Comparison of ENCODE assay signal across 10 cellular contexts in genomic region chr12:132771126-132771838, GRCh38. TPM values are rescaled to one million over a fixed set of nuclear protein-coding genes. Genes with fewer than 3 reads are reported as not detected.
A peak's percentile ranks its signal among the peaks of the same experiment; 100 is the strongest.
DNase-seq lines count a peak whose midpoint lies in the region; ATAC-seq, FAIRE-seq and TF ChIP-seq lines count a peak whose summit lies in the region.
"Had no signal": no experiment of that assay in that cellular context is flagged by ENCODE, and none has a peak within 500 bp of the region (broad histone marks: within the 10 kb centered on the region; RNA-seq: fewer than 3 reads in every experiment).

No MANE protein-coding gene starts in this region.

- FAIRE-seq in HepG2 (lab: Jason Lieb, UNC) (no peak), GM12878 (lab: Jason Lieb, UNC) (peak; percentile 65)

- CTCF ChIA-PET in HepG2 (lab: Yijun Ruan, JAX; ENCODE audit: low intra/inter-chr PET ratio, low total read pairs) (no interaction called here), GM12878 (lab: Yijun Ruan, JAX) (no interaction called here)

- H3K4me2 ChIP-seq in HepG2 (ENCODE audit: low read depth, low read length) = no peak overlapping the region
- H3K4me2 ChIP-seq in GM12878 (ENCODE audit: control insufficient read depth, insufficient read depth) = peak overlapping the region; percentile 94

- H4K20me1 ChIP-seq in HepG2 (ENCODE audit: insufficient read depth, low read length) (no peaks in the 10 kb centered on the region), GM12878 (ENCODE audit: control insufficient read depth, insufficient read depth) (no peaks in the 10 kb centered on the region)

- no peaks in the 10 kb centered on the region for H3K79me2 ChIP-seq in HepG2 (ENCODE audit: insufficient read depth, low read length)
- peaks cover 8% of the 10 kb centered on the region for H3K79me2 ChIP-seq in GM12878 (ENCODE audit: control insufficient read depth, insufficient read depth, low read length)

- WGBS in HepG2 (ENCODE audit: low lambda C conversion rate) = 98% methylated on average over 15 of the region's 15 CpGs
- 78% methylated on average over 9 of the region's 15 CpGs for WGBS in right lobe of liver (ENCODE audit: insufficient coverage, low coverage, low lambda C conversion rate, missing lambda C conversion rate)
- 36% methylated on average over 15 of the region's 15 CpGs for WGBS in GM12878 (ENCODE audit: insufficient coverage, insufficient replicate concordance, low lambda C conversion rate, missing lambda C conversion rate)
- 76 to 100% methylated on average over 1 to 15 of the region's 15 CpGs for WGBS in transverse colon (ENCODE audit: low coverage in 1 of 2), 2 donors

- TF ChIP-seq EP300 in HepG2 (IDR thresholded peaks at IDR 0.05; ENCODE audit: low read depth in 2 of 2, low read length in 2 of 2) (no peak), HepG2 (CRISPR knock-in tag; IDR thresholded peaks at IDR 0.05; ENCODE audit: borderline replicate concordance) (no peak), GM12878 (IDR thresholded peaks at IDR 0.05; ENCODE audit: borderline replicate concordance in 1 of 2, control insufficient read depth in 1 of 2, low read depth in 2 of 2, low read length in 2 of 2) (no peak), transverse colon (IDR thresholded peaks at IDR 0.05; ENCODE audit: low read depth) (no peak)

- H3K27me3 ChIP-seq in HepG2 (ENCODE audit: control insufficient read depth in 1 of 2, insufficient read depth in 2 of 2, low read length in 2 of 2) = no peaks in the 10 kb centered on the region
- no peaks in the 10 kb centered on the region for H3K27me3 ChIP-seq in right lobe of liver
- no peaks in the 10 kb centered on the region for H3K27me3 ChIP-seq in GM12878 (replicated peaks in 1 of 2; ENCODE audit: control insufficient read depth in 2 of 2, insufficient read depth in 2 of 2, low read length in 1 of 2)
- no peaks in the 10 kb centered on the region for H3K27me3 ChIP-seq in transverse colon

- H3K9me3 ChIP-seq in HepG2 (ENCODE audit: low read length) (no peaks in the 10 kb centered on the region), right lobe of liver (no peaks in the 10 kb centered on the region), GM12878 (replicated peaks; ENCODE audit: control insufficient read depth, insufficient read depth, low read length) (peaks cover 1% of the 10 kb centered on the region; the same call in 1 of the 3 replicates), transverse colon (no peaks in the 10 kb centered on the region)

- TF ChIP-seq CTCF in HepG2 (CRISPR knock-in tag; IDR thresholded peaks at IDR 0.05) (no peak), right lobe of liver (IDR thresholded peaks at IDR 0.05) (no peak), GM12878 (IDR thresholded peaks at IDR 0.05 in 2 of 3, conservative IDR thresholded peaks at IDR 0.05 in 1 of 3; ENCODE audit: control insufficient read depth in 2 of 3, extremely low read depth in 1 of 3, insufficient read depth in 1 of 3, low read depth in 3 of 3, low read length in 3 of 3) (no peak), transverse colon (IDR thresholded peaks at IDR 0.05) (no peak), omental fat pad (IDR thresholded peaks at IDR 0.05) (no peak)

- no peak overlapping the region for H3K9ac ChIP-seq in HepG2 (ENCODE audit: insufficient read depth, low read depth, low read length)
- peak overlapping the region; percentile 79 for H3K9ac ChIP-seq in GM12878 (ENCODE audit: control insufficient read depth, insufficient read depth, low read length)

- H3K36me3 ChIP-seq in HepG2 (replicated peaks in 1 of 2; ENCODE audit: control insufficient read depth in 1 of 2, insufficient read depth in 2 of 2, low read length in 2 of 2) (peaks cover 25 to 54% of the 10 kb centered on the region in 2 experiments; a peak in 4 of 5 replicates), right lobe of liver (peaks cover 0 to 51% (median 17%) of the 10 kb centered on the region in 4 donors), GM12878 (ENCODE audit: control insufficient read depth in 2 of 2, insufficient read depth in 2 of 2, low read length in 1 of 2) (peaks cover 12 to 14% of the 10 kb centered on the region in 2 experiments), transverse colon (peaks cover 2 to 36% (median 17%) of the 10 kb centered on the region in 4 donors)

- ATAC-seq in HepG2 = no peak
- ATAC-seq in right lobe of liver = no peak
- ATAC-seq in GM12878 = peak; percentile 56
- no peak for ATAC-seq in omental fat pad (ENCODE audit: low FRiP score)

- in situ Hi-C loops in HepG2 (cut with HindIII; ENCODE audit: extremely low pct_ligation_motif_present, low pct_unique_long_range_greater_than_20kb) = no loop called here
- in situ Hi-C loops in GM12878 (cut with MboI) = no loop called here
- in situ Hi-C loops in transverse colon (cut with MboI; ENCODE audit: low pct_ligation_motif_present in 1 of 4, low pct_unique_long_range_greater_than_20kb in 1 of 4, low sequenced_read_pairs in 3 of 4) = no loop called here

- DNase-seq in HepG2 (ENCODE audit: low spot score) = no peak
- no peak for DNase-seq in right lobe of liver
- peak; percentile 21 for DNase-seq in MV-4-11 (lab: John Stamatoyannopoulos, UW)
- no peak for DNase-seq in GM12878 (ENCODE audit: low read depth, low spot score)
- DNase-seq in transverse colon = peak; percentile 61
- DNase-seq in omental fat pad (ENCODE audit: low spot score) = no peak
- DNase-seq in H4 (ENCODE audit: low spot score) = no peak
- DNase-seq in NCI-H526 (lab: John Stamatoyannopoulos, UW) = no peak
- DNase-seq: hippocampal formation had no signal

- RAD21 ChIA-PET in GM12878 (lab: Charles Lee; ENCODE audit: unreplicated experiment) = interaction anchor here (1.0 to 1.6 kb wide), 2 partner anchors 11 to 58 kb away, joined by 3 to 5 read pairs; partner anchors contain the start of gene GOLGA3

- SMC1A ChIA-PET in GM12878 (lab: Charles Lee; ENCODE audit: uncharacterized antibody, unreplicated experiment) = interaction anchor here (1.1 to 1.3 kb wide), 2 partner anchors 9 to 10 kb away, joined by 3 to 5 read pairs; partner anchors contain the start of gene ANKLE2

- H3K4me1 ChIP-seq in HepG2 (ENCODE audit: insufficient read depth, low read length) = no peaks in the 10 kb centered on the region
- H3K4me1 ChIP-seq in right lobe of liver = peaks cover 0 to 6% (median 0%) of the 10 kb centered on the region in 4 donors
- peaks cover 55% of the 10 kb centered on the region for H3K4me1 ChIP-seq in GM12878 (ENCODE audit: control insufficient read depth, insufficient read depth, low read length)
- peaks cover 0 to 19% (median 8%) of the 10 kb centered on the region in 4 donors for H3K4me1 ChIP-seq in transverse colon

- H2AFZ ChIP-seq in HepG2 (ENCODE audit: low read length) (no peak overlapping the region), GM12878 (ENCODE audit: control insufficient read depth, low read depth, low read length) (peak overlapping the region; percentile 16; the same call in 1 of the 2 replicates)

- TF ChIP-seq RAD21 in HepG2 (CRISPR knock-in tag; IDR thresholded peaks at IDR 0.05) (no peak), GM12878 (IDR thresholded peaks at IDR 0.05; ENCODE audit: insufficient read depth, low read depth, low read length) (no peak)

- BruUV-seq in HepG2 (replicated peaks; lab: Mats Ljungman, UMichigan) (TSS peak; percentile 57), GM12878 (replicated peaks; lab: Mats Ljungman, UMichigan) (no TSS peak)

- TF ChIP-seq POLR2A in HepG2 (IDR thresholded peaks at IDR 0.05; ENCODE audit: insufficient read depth in 1 of 2, low read depth in 2 of 2, low read length in 2 of 2) = no peak
- no peak for TF ChIP-seq POLR2A in right lobe of liver (IDR thresholded peaks at IDR 0.05)
- peak; percentile 66; the same call in 1 of the 2 replicates for TF ChIP-seq POLR2A in GM12878 (IDR thresholded peaks at IDR 0.05; ENCODE audit: low read depth, low read length)
- TF ChIP-seq POLR2A in transverse colon (IDR thresholded peaks at IDR 0.05) = no peak

- no peak overlapping the region for H3K27ac ChIP-seq in HepG2 (ENCODE audit: extremely low read length, insufficient read depth, low read length)
- H3K27ac ChIP-seq in right lobe of liver = no peak overlapping the region
- peak overlapping the region; percentile 95 for H3K27ac ChIP-seq in GM12878 (ENCODE audit: control insufficient read depth, insufficient read depth)
- peak overlapping the region; percentile 37 to 74 (median 54) for H3K27ac ChIP-seq in transverse colon
- H3K27ac ChIP-seq: C4-2B had no signal

- POLR2A ChIA-PET in HepG2 (lab: Yijun Ruan, JAX) = no interaction called here
- POLR2A ChIA-PET in GM12878 (lab: Charles Lee) = no interaction called here

- no peak overlapping the region for H3K4me3 ChIP-seq in HepG2 (replicated peaks in 1 of 3; ENCODE audit: insufficient read depth in 1 of 3, low read depth in 2 of 3, low read length in 3 of 3)
- no peak overlapping the region for H3K4me3 ChIP-seq in right lobe of liver
- H3K4me3 ChIP-seq in GM12878 = peak overlapping the region; percentile 49; the same call in 1 of the 2 replicates
- no peak overlapping the region for H3K4me3 ChIP-seq in transverse colon

- intact Hi-C loops in HepG2 (cut with micrococcal nuclease; ENCODE audit: unreplicated experiment) = no loop called here
- intact Hi-C loops in right lobe of liver (cut with DNase I) = no loop called here
- intact Hi-C loops in GM12878 (cut with micrococcal nuclease; ENCODE audit: unreplicated experiment) = loop anchor here (2.0 kb wide), 1 partner anchor 50 kb away; no protein-coding TSS in a partner anchor
- intact Hi-C loops in transverse colon (cut with DNase I; ENCODE audit: low total_unique reads) = no loop called here

RNA-seq across cellular contexts. Expression of gene ANKLE2, which starts 9.7 kb away (rescaled TPM):
- total RNA-seq in HepG2 (2016; rRNA removed; fragmentation: Illumina TruSeq; extraction: Trizol) (16.2 and 35.3 TPM in 2 replicates), right lobe of liver (10 to 100 TPM; 13.9 to 25.1 (median 15.7) TPM), GM12878 (2014; rRNA removed) (53.6 and 57.3 TPM in 2 replicates), GM12878 (2014; rRNA removed; fragmentation: Illumina TruSeq; extraction: Trizol) (47.5 and 52.6 TPM in 2 replicates), GM12878 (2021) (63.5 and 65.9 TPM in 2 replicates), transverse colon (100 to 1,000 TPM in 2 of 4 donors, 10 to 100 TPM in 2; 46.0 to 146 (median 88.6) TPM), omental fat pad (100 to 1,000 TPM in 1 of 4 donors, 10 to 100 TPM in 3; 69.0 to 187 (median 76.7) TPM)
- 20.1 and 20.5 TPM in 2 replicates for total RNA-seq in HepG2 (2016; cell fraction: cytosol; rRNA removed; fragmentation: Illumina TruSeq; extraction: Trizol; ENCODE audit: low read depth)
- 14.0 and 36.7 TPM in 2 replicates for total RNA-seq in HepG2 (2016; cell fraction: insoluble cytoplasmic fraction; rRNA removed; fragmentation: Illumina TruSeq; extraction: Trizol)
- 16.8 and 21.8 TPM in 2 replicates for total RNA-seq in HepG2 (2016; cell fraction: membrane; rRNA removed; fragmentation: Illumina TruSeq; extraction: Trizol)
- total RNA-seq in HepG2 (2016; cell fraction: nucleus; rRNA removed; fragmentation: Illumina TruSeq; extraction: Trizol) = 62.3 and 64.4 TPM in 2 replicates
- polyA plus RNA-seq in HepG2 (2011; rRNA removed) (37.1 and 51.2 TPM in 2 replicates), GM12878 (2011; rRNA removed) (58.3 and 89.4 TPM in 2 replicates), GM12878 (2014; fragmentation: Illumina TruSeq; extraction: Trizol) (47.7 and 53.3 TPM in 2 replicates), GM12878 (2014; fragmentation: Nextera tagmentation; extraction: Ambion mirVana) (1 to 10 TPM; 4.3 to 6.7 TPM), GM12878 (2014; rRNA removed) (65.5 and 69.0 TPM in 2 replicates), GM12878 (2016; fragmentation: Nextera tagmentation; extraction: Ambion mirVana) (10 to 100 TPM; 28.2 to 41.7 TPM)
- polyA plus RNA-seq in HepG2 (2011; cell fraction: cytosol; rRNA removed) = 23.3 and 24.4 TPM in 2 replicates
- 163 and 166 TPM in 2 replicates for polyA plus RNA-seq in HepG2 (2011; cell fraction: nucleus; rRNA removed)
- 30.1 and 31.6 TPM in 2 replicates for polyA plus RNA-seq in HepG2 (2012)
- polyA plus RNA-seq in HepG2 (2016; cell fraction: cytosol; fragmentation: Illumina TruSeq; extraction: Trizol; ENCODE audit: low read depth) = 3.0 and 3.4 TPM in 2 replicates
- polyA plus RNA-seq in HepG2 (2016; cell fraction: insoluble cytoplasmic fraction; fragmentation: Illumina TruSeq; extraction: Trizol; ENCODE audit: low read depth) = 12.3 and 14.0 TPM in 2 replicates
- polyA plus RNA-seq in HepG2 (2016; cell fraction: membrane; fragmentation: Illumina TruSeq; extraction: Trizol; ENCODE audit: low read depth) = 7.1 and 7.4 TPM in 2 replicates
- 129 and 136 TPM in 2 replicates for polyA plus RNA-seq in HepG2 (2016; cell fraction: nucleus; fragmentation: Illumina TruSeq; extraction: Trizol; ENCODE audit: insufficient read depth, low read depth)
- polyA minus RNA-seq in HepG2 (2011; rRNA and poly(A)+ RNA removed; ENCODE audit: low replicate concordance) = 183 and 431 TPM in 2 replicates
- polyA minus RNA-seq in HepG2 (2011; cell fraction: cytosol; rRNA and poly(A)+ RNA removed) = 26.3 and 37.6 TPM in 2 replicates
- polyA minus RNA-seq in HepG2 (2011; cell fraction: nucleus; rRNA and poly(A)+ RNA removed) = 111 and 121 TPM in 2 replicates
- 213 and 227 TPM in 2 replicates for total RNA-seq in GM12878 (2013; cell fraction: nucleolus; rRNA removed)
- 31.3 TPM for polyA plus RNA-seq in GM12878 (2011; ENCODE audit: low read depth)
- polyA plus RNA-seq in GM12878 (2011; cell fraction: cytosol; rRNA removed) = 81.6 and 106 TPM in 2 replicates
- 296 and 304 TPM in 2 replicates for polyA plus RNA-seq in GM12878 (2011; cell fraction: nucleus; rRNA removed)
- 45.3 and 47.1 TPM in 2 replicates for polyA plus RNA-seq in GM12878 (2012)
- polyA minus RNA-seq in GM12878 (2011; rRNA and poly(A)+ RNA removed) = 158 and 234 TPM in 2 replicates
- polyA minus RNA-seq in GM12878 (2011; cell fraction: cytosol; rRNA and poly(A)+ RNA removed) = 35.5 and 49.6 TPM in 2 replicates
- 102 and 170 TPM in 2 replicates for polyA minus RNA-seq in GM12878 (2011; cell fraction: nucleus; rRNA and poly(A)+ RNA removed)
- total RNA-seq in H4 (2014; rRNA removed; shearing (Covaris generic)) = 21.9 and 26.8 TPM in 2 replicates

RNA-seq across cellular contexts. Expression of gene GOLGA3, which starts 57.4 kb away (rescaled TPM):
- total RNA-seq in HepG2 (2016; rRNA removed; fragmentation: Illumina TruSeq; extraction: Trizol) (36.0 and 43.0 TPM in 2 replicates), right lobe of liver (10 to 100 TPM; 15.7 to 37.5 (median 22.8) TPM), GM12878 (2014; rRNA removed) (30.5 and 33.2 TPM in 2 replicates), GM12878 (2014; rRNA removed; fragmentation: Illumina TruSeq; extraction: Trizol) (17.4 and 18.6 TPM in 2 replicates), GM12878 (2021) (36.3 and 42.7 TPM in 2 replicates), transverse colon (100 to 1,000 TPM in 2 of 4 donors, 10 to 100 TPM in 2; 90.9 to 113 (median 99.9) TPM), omental fat pad (100 to 1,000 TPM in 1 of 4 donors, 10 to 100 TPM in 3; 55.0 to 136 (median 72.5) TPM)
- 15.6 and 17.8 TPM in 2 replicates for total RNA-seq in HepG2 (2016; cell fraction: cytosol; rRNA removed; fragmentation: Illumina TruSeq; extraction: Trizol; ENCODE audit: low read depth)
- 31.7 and 41.8 TPM in 2 replicates for total RNA-seq in HepG2 (2016; cell fraction: insoluble cytoplasmic fraction; rRNA removed; fragmentation: Illumina TruSeq; extraction: Trizol)
- 26.6 and 27.1 TPM in 2 replicates for total RNA-seq in HepG2 (2016; cell fraction: membrane; rRNA removed; fragmentation: Illumina TruSeq; extraction: Trizol)
- total RNA-seq in HepG2 (2016; cell fraction: nucleus; rRNA removed; fragmentation: Illumina TruSeq; extraction: Trizol) = 40.4 and 48.3 TPM in 2 replicates
- polyA plus RNA-seq in HepG2 (2011; rRNA removed) (22.0 and 22.7 TPM in 2 replicates), GM12878 (2011; rRNA removed) (5.7 and 9.7 TPM in 2 replicates), GM12878 (2014; fragmentation: Illumina TruSeq; extraction: Trizol) (4.6 and 8.3 TPM in 2 replicates), GM12878 (2014; fragmentation: Nextera tagmentation; extraction: Ambion mirVana) (1 to 10 TPM; 2.0 to 3.7 TPM), GM12878 (2014; rRNA removed) (16.0 and 21.5 TPM in 2 replicates), GM12878 (2016; fragmentation: Nextera tagmentation; extraction: Ambion mirVana) (10 to 100 TPM; 14.4 to 16.8 TPM)
- 17.7 and 27.7 TPM in 2 replicates for polyA plus RNA-seq in HepG2 (2011; cell fraction: cytosol; rRNA removed)
- 63.9 and 77.3 TPM in 2 replicates for polyA plus RNA-seq in HepG2 (2011; cell fraction: nucleus; rRNA removed)
- polyA plus RNA-seq in HepG2 (2012) = 10.9 and 13.5 TPM in 2 replicates
- polyA plus RNA-seq in HepG2 (2016; cell fraction: cytosol; fragmentation: Illumina TruSeq; extraction: Trizol; ENCODE audit: low read depth) = 9.3 and 9.4 TPM in 2 replicates
- 14.3 and 16.9 TPM in 2 replicates for polyA plus RNA-seq in HepG2 (2016; cell fraction: insoluble cytoplasmic fraction; fragmentation: Illumina TruSeq; extraction: Trizol; ENCODE audit: low read depth)
- polyA plus RNA-seq in HepG2 (2016; cell fraction: membrane; fragmentation: Illumina TruSeq; extraction: Trizol; ENCODE audit: low read depth) = 9.7 and 12.3 TPM in 2 replicates
- polyA plus RNA-seq in HepG2 (2016; cell fraction: nucleus; fragmentation: Illumina TruSeq; extraction: Trizol; ENCODE audit: insufficient read depth, low read depth) = 48.3 and 55.7 TPM in 2 replicates
- polyA minus RNA-seq in HepG2 (2011; rRNA and poly(A)+ RNA removed; ENCODE audit: low replicate concordance) = 38.7 and 87.6 TPM in 2 replicates
- 27.6 and 33.4 TPM in 2 replicates for polyA minus RNA-seq in HepG2 (2011; cell fraction: cytosol; rRNA and poly(A)+ RNA removed)
- polyA minus RNA-seq in HepG2 (2011; cell fraction: nucleus; rRNA and poly(A)+ RNA removed) = 40.3 and 67.0 TPM in 2 replicates
- total RNA-seq in GM12878 (2013; cell fraction: nucleolus; rRNA removed) = 90.2 and 116 TPM in 2 replicates
- 8.9 TPM for polyA plus RNA-seq in GM12878 (2011; ENCODE audit: low read depth)
- polyA plus RNA-seq in GM12878 (2011; cell fraction: cytosol; rRNA removed) = 13.4 and 15.2 TPM in 2 replicates
- 19.3 and 29.6 TPM in 2 replicates for polyA plus RNA-seq in GM12878 (2011; cell fraction: nucleus; rRNA removed)
- 18.0 and 18.3 TPM in 2 replicates for polyA plus RNA-seq in GM12878 (2012)
- 16.6 and 31.5 TPM in 2 replicates for polyA minus RNA-seq in GM12878 (2011; rRNA and poly(A)+ RNA removed)
- polyA minus RNA-seq in GM12878 (2011; cell fraction: cytosol; rRNA and poly(A)+ RNA removed) = 17.8 and 21.1 TPM in 2 replicates
- polyA minus RNA-seq in GM12878 (2011; cell fraction: nucleus; rRNA and poly(A)+ RNA removed) = 10.0 and 30.3 TPM in 2 replicates
- total RNA-seq in H4 (2014; rRNA removed; shearing (Covaris generic)) = 21.1 and 37.3 TPM in 2 replicates

Comparison
In these comparisons a context has a peak if more than half of its experiments do, and no peak if none do; other contexts are left out.
1. DNase-seq: peak in MV-4-11 (single experiment) and transverse colon (single experiment); none in HepG2 (single experiment), right lobe of liver (0 of 3), GM12878 (single experiment), omental fat pad (single experiment), H4 (single experiment) and NCI-H526 (0 of 2).
2. H3K27ac ChIP-seq: peak in GM12878 (single experiment) and transverse colon (4 of 4); none in HepG2 (single experiment) and right lobe of liver (0 of 3).
3. Of the 75 proteins assayed by ChIP-seq in both HepG2 and GM12878: peak only in HepG2: none; only in GM12878: ATF7, CBFB, CREM, EED, IKZF1, MTA3 and 8 more; in both: none; in neither: 59; mixed calls (peak in some experiments, not most) for 2.